In the genomic region with DNA sequence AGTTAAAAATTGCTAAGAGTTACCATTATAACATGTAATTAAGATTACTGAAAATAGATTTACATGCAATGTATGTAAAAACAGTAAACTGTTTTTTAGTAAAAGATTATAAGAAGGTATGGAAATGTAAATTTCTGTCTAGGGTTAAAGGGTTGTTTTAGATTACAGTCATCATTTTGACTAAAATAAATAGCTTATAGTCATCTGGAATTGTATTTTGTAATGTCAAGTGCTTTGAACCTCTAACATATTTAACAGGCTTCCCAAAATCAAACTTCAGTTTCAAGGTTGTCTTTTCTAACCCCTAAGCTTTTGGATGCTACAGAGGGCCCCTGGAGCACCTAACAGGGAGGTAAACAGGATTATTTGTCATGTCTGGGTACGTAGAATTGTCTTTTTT, we compare ENCODE assay signal across 11 cellular contexts.
"Had no signal": no experiment of that assay in that cellular context is flagged by ENCODE, and none has a peak within 500 bp of the region (broad histone marks: within the 10 kb centered on the region; RNA-seq: fewer than 3 reads in every experiment).

No MANE protein-coding gene starts in this region.

- H3K27ac ChIP-seq: GM23248 had no signal

- DNase-seq: GM23248, GOT3, H7, H9, HCEC 1CT, HFFc6 had no signal

- FAIRE-seq: H1, H54 had no signal

- H2AFZ ChIP-seq: GM23248, GM23338 had no signal

- H3K4me1 ChIP-seq: HAP-1 had no signal

- H3K36me3 ChIP-seq: HAP-1 had no signal

- H3K4me3 ChIP-seq: GM23248, GM23338, HAP-1 had no signal

- H3K4me2 ChIP-seq: GM23338 had no signal

- ATAC-seq: GM23338, HCT116 had no signal

- H3K9ac ChIP-seq: GM23248 had no signal
